In the genomic region with DNA sequence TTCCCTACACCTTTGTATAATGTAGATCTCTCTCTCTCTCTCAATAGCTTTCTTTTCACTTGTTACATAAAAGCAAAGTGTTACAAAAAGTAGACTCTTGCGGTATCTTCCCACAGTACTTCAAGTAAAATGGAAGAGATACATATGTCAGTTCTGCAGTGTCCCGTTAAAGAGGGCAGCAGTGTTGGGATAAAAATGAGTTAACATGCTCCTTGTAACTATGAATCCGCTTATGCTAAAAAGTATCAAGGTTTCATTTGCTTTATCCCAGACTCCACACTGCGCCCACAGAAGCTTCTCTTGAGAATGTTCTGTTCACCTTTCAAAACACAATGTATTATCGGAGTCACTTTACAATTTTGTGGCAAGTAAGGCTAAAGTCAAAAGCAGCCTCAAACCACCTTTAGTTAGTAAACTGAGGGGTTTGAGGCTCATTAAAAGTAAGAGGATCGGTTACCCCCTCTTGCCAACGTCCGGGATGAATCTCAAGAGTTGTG, we compare ENCODE assay signal across 8 cellular contexts. TPM values are rescaled to one million over a fixed set of nuclear protein-coding genes. Genes with fewer than 3 reads are reported as not detected.
DNase-seq lines count a peak whose midpoint lies in the region; ATAC-seq, FAIRE-seq and TF ChIP-seq lines count a peak whose summit lies in the region.

No MANE protein-coding gene starts in this region.

- H3K9ac ChIP-seq in mammary epithelial cell (ENCODE audit: insufficient read depth, low read length): peak overlapping the region; percentile 83

- H3K79me2 ChIP-seq in mammary epithelial cell (ENCODE audit: insufficient read depth, low read length): peaks cover 50% of the 10 kb centered on the region

- H3K4me1 ChIP-seq in mammary epithelial cell (ENCODE audit: insufficient read depth, low read length): peaks cover 5% of the 10 kb centered on the region
- peaks cover 27% of the 10 kb centered on the region for H3K4me1 ChIP-seq in lower lobe of right lung
- H3K4me1 ChIP-seq in upper lobe of right lung: peaks cover 19% of the 10 kb centered on the region

- no peak for TF ChIP-seq CTCF in AG09309 (IDR thresholded peaks at IDR 0.05; ENCODE audit: control insufficient read depth, insufficient read depth, low read depth, low read length, missing control alignments)
- no peak for TF ChIP-seq CTCF in LNCaP clone FGC (IDR thresholded peaks at IDR 0.05; ENCODE audit: control insufficient read depth, extremely low read depth, insufficient read depth)
- TF ChIP-seq CTCF in mammary epithelial cell (conservative IDR thresholded peaks at IDR 0.05 in 1 of 2, IDR thresholded peaks at IDR 0.05 in 1 of 2; ENCODE audit: extremely low read depth in 1 of 2, insufficient read depth in 1 of 2, low read depth in 1 of 2, low read length in 2 of 2): no peak
- no peak for TF ChIP-seq CTCF in lower lobe of right lung (IDR thresholded peaks at IDR 0.05)
- no peak for TF ChIP-seq CTCF in upper lobe of right lung (IDR thresholded peaks at IDR 0.05)

- in situ Hi-C loops in mammary epithelial cell (cut with MboI; ENCODE audit: low sequenced_read_pairs in 2 of 2): no loop called here

- peak; percentile 39 for FAIRE-seq in GM19239 (lab: Jason Lieb, UNC)

- peak in 1 of 2 donors; percentile 1 for ATAC-seq in lower lobe of right lung
- no peak for ATAC-seq in upper lobe of right lung

- no peaks in the 10 kb centered on the region for H3K9me3 ChIP-seq in mammary epithelial cell (replicated peaks; ENCODE audit: insufficient read depth, low read length)
- H3K9me3 ChIP-seq in lower lobe of right lung: no peaks in the 10 kb centered on the region
- no peaks in the 10 kb centered on the region for H3K9me3 ChIP-seq in upper lobe of right lung

- H3K4me2 ChIP-seq in mammary epithelial cell (ENCODE audit: insufficient read depth, low read depth, low read length): peak overlapping the region; percentile 64

- H3K36me3 ChIP-seq in mammary epithelial cell (ENCODE audit: insufficient read depth, low read length) (no peaks in the 10 kb centered on the region), lower lobe of right lung (no peaks in the 10 kb centered on the region), upper lobe of right lung (no peaks in the 10 kb centered on the region)

- peak overlapping the region; percentile 92 for H2AFZ ChIP-seq in mammary epithelial cell (ENCODE audit: low read depth, low read length)

- TSS peak; percentile 26 for BruUV-seq in mammary epithelial cell (replicated peaks; lab: Mats Ljungman, UMichigan)

- intact Hi-C loops in mammary epithelial cell (cut with micrococcal nuclease) (loop anchor here (2.0 to 5.0 kb wide), 2 partner anchors 86 to 128 kb away; a partner anchor contains a TSS), lower lobe of right lung (cut with DNase I) (no loop called here), upper lobe of right lung (cut with DNase I) (no loop called here)

- no peak for DNase-seq in AG09309 (ENCODE audit: low read depth)
- DNase-seq in GM19239 (ENCODE audit: insufficient read length, low spot score): no peak
- DNase-seq in LNCaP clone FGC (ENCODE audit: low read depth): no peak
- no peak for DNase-seq in mammary epithelial cell
- DNase-seq in lower lobe of right lung: no peak
- DNase-seq in upper lobe of right lung: no peak
- DNase-seq in NOMO-1 treated with dmso at 0.1 percent for 144 hours (lab: John Stamatoyannopoulos, UW; ENCODE audit: unreplicated experiment): no peak
- no peak for DNase-seq in DMS153 (lab: John Stamatoyannopoulos, UW)

- H4K20me1 ChIP-seq in mammary epithelial cell (ENCODE audit: insufficient read depth, low read length): no peaks in the 10 kb centered on the region

- H3K27ac ChIP-seq in mammary epithelial cell (ENCODE audit: insufficient read depth, low read depth, low read length): peak overlapping the region; percentile 70
- H3K27ac ChIP-seq in lower lobe of right lung: peak overlapping the region; percentile 96
- H3K27ac ChIP-seq in upper lobe of right lung: peak overlapping the region; percentile 98

- dilution Hi-C loops in mammary epithelial cell (cut with HindIII; ENCODE audit: low sequenced_read_pairs): no loop called here

- CTCF ChIA-PET in mammary epithelial cell (lab: Charles Lee; ENCODE audit: low non-redundant PET): interaction anchor here (0.5 kb wide), 1 partner anchor 140 kb away, joined by 19 read pairs; no protein-coding TSS in a partner anchor

- H3K4me3 ChIP-seq in AG09309 (ENCODE audit: control insufficient read depth, low read depth, low read length) (peak overlapping the region; percentile 69), LNCaP clone FGC (ENCODE audit: low read depth, low read length) (peak overlapping the region; percentile 70), mammary epithelial cell (replicated peaks in 1 of 3; ENCODE audit: insufficient read depth in 1 of 3, low read depth in 2 of 3, low read length in 3 of 3) (peak overlapping the region; percentile 74 to 82 (median 77)), lower lobe of right lung (peak overlapping the region; percentile 85), upper lobe of right lung (peak overlapping the region; percentile 80)

- H3K27me3 ChIP-seq in mammary epithelial cell (ENCODE audit: insufficient read depth, low read length) (no peaks in the 10 kb centered on the region), lower lobe of right lung (ENCODE audit: low read depth) (no peaks in the 10 kb centered on the region), upper lobe of right lung (no peaks in the 10 kb centered on the region)

- 2% methylated on average over 5 of the region's 8 CpGs for WGBS in mammary epithelial cell (ENCODE audit: low coverage, missing lambda C conversion rate)

RNA-seq across cellular contexts. Expression of a gene that starts 0.8 kb away (rescaled TPM):
- total RNA-seq in mammary epithelial cell: 10 to 100 TPM; 40.1 to 82.0 TPM
- polyA plus RNA-seq in mammary epithelial cell: 9.0 TPM
- 41.7 TPM for polyA minus RNA-seq in mammary epithelial cell
- 46.4 TPM for total RNA-seq in lower lobe of right lung
- total RNA-seq in upper lobe of right lung: 48.9 TPM
